ENCODE assay signal across 20 cellular contexts in the genomic region with DNA sequence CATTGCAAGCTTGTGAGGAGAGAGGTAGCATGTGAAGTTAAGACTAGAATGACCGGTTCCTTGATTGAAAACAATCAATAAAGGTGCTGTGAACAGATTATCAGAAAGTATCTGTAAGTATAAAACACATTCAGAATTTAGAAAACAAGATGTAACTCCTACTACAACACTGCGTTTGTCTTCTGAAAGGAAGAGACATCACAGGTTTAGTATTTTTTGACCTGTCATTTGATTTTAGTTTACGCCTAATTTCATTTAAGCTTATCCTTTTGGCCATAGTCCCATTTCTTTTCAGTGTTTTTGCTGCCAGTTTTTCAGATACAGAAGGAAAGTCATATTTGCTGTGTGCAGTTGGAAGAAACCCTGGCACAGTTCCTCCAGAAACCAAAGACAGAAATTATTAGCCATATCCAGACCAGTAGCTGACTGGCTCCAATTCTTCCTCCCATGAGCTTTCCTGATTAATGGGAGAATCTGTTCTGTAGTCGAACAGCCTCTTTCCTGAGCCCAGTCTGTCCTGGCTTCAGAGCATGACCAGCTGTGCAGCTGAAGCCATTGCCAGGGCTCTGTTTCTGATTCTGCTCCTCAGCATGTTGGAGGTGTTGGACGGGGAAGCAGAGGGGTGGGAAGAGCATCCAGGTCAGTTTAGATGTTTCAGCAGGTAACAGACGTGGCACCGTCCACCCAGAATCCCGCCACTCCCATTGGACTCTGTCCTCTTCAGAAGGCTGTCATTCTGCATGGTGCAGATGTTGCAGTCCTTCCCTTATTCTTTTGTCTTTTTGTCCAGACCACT.
A peak's percentile ranks its signal among the peaks of the same experiment; 100 is the strongest.
DNase-seq lines count a peak whose midpoint lies in the region; ATAC-seq and TF ChIP-seq lines count a peak whose summit lies in the region.
"Had no signal": no experiment of that assay in that cellular context is flagged by ENCODE, and none has a peak within 500 bp of the region (broad histone marks: within the 10 kb centered on the region; RNA-seq: fewer than 3 reads in every experiment).

No MANE protein-coding gene starts in this region.

- peak; percentile 92 to 95 for DNase-seq in NCI-H446 (lab: John Stamatoyannopoulos, UW)
- no peak for DNase-seq in glutamatergic neuron
- DNase-seq in tibial artery: no peak
- no peak for DNase-seq in NCI-H524 (lab: John Stamatoyannopoulos, UW)
- DNase-seq in activated T-cell treated with anti-CD3 and anti-CD28 coated beads, Interleukin-2, amount 50 U/mL, for 48 hours: no peak
- DNase-seq: activated CD4-positive, alpha-beta T cell treated with anti-CD3 and anti-CD28 coated beads, Interleukin-2, amount 50 U/mL, for 48 hours; activated naive CD4-positive, alpha-beta T cell treated with Interleukin-2 at 50 U/mL for 16 hours; activated T-cell treated with anti-CD3 and anti-CD28 coated beads for 4 hours; CD8-positive, alpha-beta memory T cell; DND-41; KG1; naive thymus-derived CD4-positive, alpha-beta T cell; NCI-H187; NCI-H345; ovary; WERI-Rb-1 had no signal

- no peaks in the 10 kb centered on the region for H3K27me3 ChIP-seq in tibial artery
- H3K27me3 ChIP-seq: ovary had no signal

- no peak for ATAC-seq in HG02763 (IDR thresholded peaks at IDR 0.05; ENCODE audit: unreplicated experiment)
- ATAC-seq: naive thymus-derived CD4-positive, alpha-beta T cell had no signal

- H3K4me3 Mint-ChIP-seq in brain: peak overlapping the region in 2 of 5 experiments; percentile 19 to 26
- H3K4me3 Mint-ChIP-seq in glutamatergic neuron (ENCODE audit: unreplicated experiment): peak overlapping the region; percentile 18
- H3K4me3 Mint-ChIP-seq: CD8-positive, alpha-beta memory T cell; memory B cell; naive thymus-derived CD4-positive, alpha-beta T cell had no signal

- peaks cover 0 to 100% (median 82%) of the 10 kb centered on the region in 4 donors for H3K4me1 ChIP-seq in tibial artery

- no peaks in the 10 kb centered on the region for H3K36me3 Mint-ChIP-seq in brain
- no peaks in the 10 kb centered on the region for H3K36me3 Mint-ChIP-seq in glutamatergic neuron (ENCODE audit: unreplicated experiment)
- H3K36me3 Mint-ChIP-seq: memory B cell; naive thymus-derived CD4-positive, alpha-beta T cell had no signal

- H3K9me3 Mint-ChIP-seq in brain: no peaks in the 10 kb centered on the region
- no peaks in the 10 kb centered on the region for H3K9me3 Mint-ChIP-seq in glutamatergic neuron (ENCODE audit: unreplicated experiment)
- H3K9me3 Mint-ChIP-seq: CD8-positive, alpha-beta memory T cell; memory B cell had no signal

- no peak for TF ChIP-seq CTCF in brain (conservative IDR thresholded peaks at IDR 0.05)
- TF ChIP-seq CTCF in glutamatergic neuron (IDR thresholded peaks at IDR 0.05; ENCODE audit: partially characterized antibody, unreplicated experiment): no peak
- no peak for TF ChIP-seq CTCF in tibial artery (IDR thresholded peaks at IDR 0.05)

- peak overlapping the region in 4 of 5 experiments; percentile 25 to 75 (median 62) for H3K27ac Mint-ChIP-seq in brain
- H3K27ac Mint-ChIP-seq in glutamatergic neuron (ENCODE audit: unreplicated experiment): peak overlapping the region; percentile 33
- H3K27ac Mint-ChIP-seq: memory B cell; naive thymus-derived CD4-positive, alpha-beta T cell had no signal

- no peaks in the 10 kb centered on the region for H3K27me3 Mint-ChIP-seq in brain
- peaks cover 3% of the 10 kb centered on the region for H3K27me3 Mint-ChIP-seq in glutamatergic neuron (ENCODE audit: unreplicated experiment)
- H3K27me3 Mint-ChIP-seq: CD8-positive, alpha-beta memory T cell had no signal

- H3K4me3 ChIP-seq in tibial artery: no peak overlapping the region
- H3K4me3 ChIP-seq: ovary, thoracic aorta had no signal

- peaks cover 82% of the 10 kb centered on the region for H3K4me1 Mint-ChIP-seq in brain
- peaks cover 30% of the 10 kb centered on the region for H3K4me1 Mint-ChIP-seq in glutamatergic neuron (ENCODE audit: low read depth, unreplicated experiment)
- H3K4me1 Mint-ChIP-seq: memory B cell had no signal

- intact Hi-C loops in tibial artery (cut with DNase I; ENCODE audit: low total_unique reads): loop anchor here (10.0 kb wide), 1 partner anchor 52 kb away; no protein-coding TSS in a partner anchor

- H3K27ac ChIP-seq in tibial artery: peak overlapping the region; percentile 64 to 74
- H3K27ac ChIP-seq: ovary, WERI-Rb-1 had no signal

- H3K9me3 ChIP-seq in tibial artery: no peaks in the 10 kb centered on the region
- H3K9me3 ChIP-seq: ovary, thoracic aorta had no signal

- no peaks in the 10 kb centered on the region for H3K36me3 ChIP-seq in tibial artery
- H3K36me3 ChIP-seq: ovary, thoracic aorta, WERI-Rb-1 had no signal

Comparison
In these comparisons a context has a peak if more than half of its experiments do, and no peak if none do; other contexts are left out.
1. DNase-seq: peak in NCI-H446 (2 of 2); none in glutamatergic neuron (single experiment), tibial artery (0 of 2), NCI-H524 (0 of 2) and activated T-cell treated with anti-CD3 and anti-CD28 coated beads, Interleukin-2, amount 50 U/mL, for 48 hours (0 of 2).